1 cellular context compared by ENCODE assay signal in the genomic region with DNA sequence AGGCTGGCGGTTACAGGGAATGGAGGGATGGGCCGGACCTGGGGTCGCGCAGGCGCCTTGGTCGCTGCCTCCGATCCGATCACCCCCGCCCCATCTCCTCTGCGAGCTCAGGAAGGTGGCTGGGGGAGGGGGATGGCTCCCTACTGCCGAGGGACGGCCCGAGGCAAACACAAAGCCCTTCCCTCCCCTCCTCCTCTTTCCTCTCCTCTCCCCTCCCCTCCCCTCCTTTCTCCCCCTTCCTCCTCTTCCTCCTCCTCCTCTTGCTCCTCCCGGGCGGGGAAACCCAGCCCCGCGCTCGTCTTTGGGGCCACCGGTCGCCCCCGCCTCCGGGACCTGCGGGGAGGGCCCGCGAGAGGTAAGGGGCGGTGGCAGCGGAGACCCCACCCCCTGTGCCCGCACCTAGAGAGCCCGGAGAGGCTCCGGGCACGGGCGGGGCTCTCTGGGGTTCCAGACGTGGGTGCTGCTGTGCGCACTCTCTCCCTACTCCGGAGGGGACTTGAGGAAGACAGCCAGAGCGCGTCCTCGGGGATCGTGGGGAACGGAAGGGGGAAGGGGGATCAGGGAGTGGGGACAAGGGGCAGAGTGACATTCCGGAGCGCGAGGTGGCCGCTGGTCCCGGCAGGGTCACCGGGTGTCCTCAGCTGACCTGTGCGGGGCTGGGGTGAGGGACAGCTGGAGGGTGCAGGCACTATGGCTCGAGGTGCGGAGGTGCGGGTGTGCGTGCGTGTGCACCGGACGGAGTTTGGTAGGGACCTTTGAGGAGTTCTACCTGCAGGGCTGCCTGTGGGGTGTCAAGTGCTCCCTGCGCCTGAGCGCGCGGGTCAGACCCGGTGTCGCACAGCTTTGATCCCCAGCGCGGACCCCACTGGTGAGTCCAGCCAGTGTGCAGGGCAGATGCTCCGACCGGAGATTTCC.
TF ChIP-seq lines count a peak whose summit lies in the region.

A gene with protein sequence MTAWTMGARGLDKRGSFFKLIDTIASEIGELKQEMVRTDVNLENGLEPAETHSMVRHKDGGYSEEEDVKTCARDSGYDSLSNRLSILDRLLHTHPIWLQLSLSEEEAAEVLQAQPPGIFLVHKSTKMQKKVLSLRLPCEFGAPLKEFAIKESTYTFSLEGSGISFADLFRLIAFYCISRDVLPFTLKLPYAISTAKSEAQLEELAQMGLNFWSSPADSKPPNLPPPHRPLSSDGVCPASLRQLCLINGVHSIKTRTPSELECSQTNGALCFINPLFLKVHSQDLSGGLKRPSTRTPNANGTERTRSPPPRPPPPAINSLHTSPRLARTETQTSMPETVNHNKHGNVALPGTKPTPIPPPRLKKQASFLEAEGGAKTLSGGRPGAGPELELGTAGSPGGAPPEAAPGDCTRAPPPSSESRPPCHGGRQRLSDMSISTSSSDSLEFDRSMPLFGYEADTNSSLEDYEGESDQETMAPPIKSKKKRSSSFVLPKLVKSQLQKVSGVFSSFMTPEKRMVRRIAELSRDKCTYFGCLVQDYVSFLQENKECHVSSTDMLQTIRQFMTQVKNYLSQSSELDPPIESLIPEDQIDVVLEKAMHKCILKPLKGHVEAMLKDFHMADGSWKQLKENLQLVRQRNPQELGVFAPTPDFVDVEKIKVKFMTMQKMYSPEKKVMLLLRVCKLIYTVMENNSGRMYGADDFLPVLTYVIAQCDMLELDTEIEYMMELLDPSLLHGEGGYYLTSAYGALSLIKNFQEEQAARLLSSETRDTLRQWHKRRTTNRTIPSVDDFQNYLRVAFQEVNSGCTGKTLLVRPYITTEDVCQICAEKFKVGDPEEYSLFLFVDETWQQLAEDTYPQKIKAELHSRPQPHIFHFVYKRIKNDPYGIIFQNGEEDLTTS (plus strand): TSS at position 286 of the 915 bp plus-strand sequence. CDS start 131,344 bp downstream, outside the sequence.

TF ChIP-seq in HepG2, 621 proteins besides CTCF, POLR2A, EP300 and RAD21 (continued from another document and continues in another):
- TF ChIP-seq, protein P1, sequence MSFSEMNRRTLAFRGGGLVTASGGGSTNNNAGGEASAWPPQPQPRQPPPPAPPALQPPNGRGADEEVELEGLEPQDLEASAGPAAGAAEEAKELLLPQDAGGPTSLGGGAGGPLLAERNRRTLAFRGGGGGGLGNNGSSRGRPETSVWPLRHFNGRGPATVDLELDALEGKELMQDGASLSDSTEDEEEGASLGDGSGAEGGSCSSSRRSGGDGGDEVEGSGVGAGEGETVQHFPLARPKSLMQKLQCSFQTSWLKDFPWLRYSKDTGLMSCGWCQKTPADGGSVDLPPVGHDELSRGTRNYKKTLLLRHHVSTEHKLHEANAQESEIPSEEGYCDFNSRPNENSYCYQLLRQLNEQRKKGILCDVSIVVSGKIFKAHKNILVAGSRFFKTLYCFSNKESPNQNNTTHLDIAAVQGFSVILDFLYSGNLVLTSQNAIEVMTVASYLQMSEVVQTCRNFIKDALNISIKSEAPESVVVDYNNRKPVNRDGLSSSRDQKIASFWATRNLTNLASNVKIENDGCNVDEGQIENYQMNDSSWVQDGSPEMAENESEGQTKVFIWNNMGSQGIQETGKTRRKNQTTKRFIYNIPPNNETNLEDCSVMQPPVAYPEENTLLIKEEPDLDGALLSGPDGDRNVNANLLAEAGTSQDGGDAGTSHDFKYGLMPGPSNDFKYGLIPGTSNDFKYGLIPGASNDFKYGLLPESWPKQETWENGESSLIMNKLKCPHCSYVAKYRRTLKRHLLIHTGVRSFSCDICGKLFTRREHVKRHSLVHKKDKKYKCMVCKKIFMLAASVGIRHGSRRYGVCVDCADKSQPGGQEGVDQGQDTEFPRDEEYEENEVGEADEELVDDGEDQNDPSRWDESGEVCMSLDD (CRISPR knock-in tag; IDR thresholded peaks at IDR 0.05; ENCODE audit: borderline replicate concordance): no peak
- TF ChIP-seq KMT2A (CRISPR knock-in tag; IDR thresholded peaks at IDR 0.05) (no peak), PHF8 (CRISPR knock-in tag; IDR thresholded peaks at IDR 0.05) (peak; percentile 22; the same call in 1 of the 2 replicates), ZFP37 (CRISPR knock-in tag; IDR thresholded peaks at IDR 0.05; ENCODE audit: borderline replicate concordance) (no peak), ZNF205 (CRISPR knock-in tag; IDR thresholded peaks at IDR 0.05) (no peak; the same call in 1 of the 2 replicates), NCOA2 (CRISPR knock-in tag; IDR thresholded peaks at IDR 0.05) (no peak)
- TF ChIP-seq, protein P2, sequence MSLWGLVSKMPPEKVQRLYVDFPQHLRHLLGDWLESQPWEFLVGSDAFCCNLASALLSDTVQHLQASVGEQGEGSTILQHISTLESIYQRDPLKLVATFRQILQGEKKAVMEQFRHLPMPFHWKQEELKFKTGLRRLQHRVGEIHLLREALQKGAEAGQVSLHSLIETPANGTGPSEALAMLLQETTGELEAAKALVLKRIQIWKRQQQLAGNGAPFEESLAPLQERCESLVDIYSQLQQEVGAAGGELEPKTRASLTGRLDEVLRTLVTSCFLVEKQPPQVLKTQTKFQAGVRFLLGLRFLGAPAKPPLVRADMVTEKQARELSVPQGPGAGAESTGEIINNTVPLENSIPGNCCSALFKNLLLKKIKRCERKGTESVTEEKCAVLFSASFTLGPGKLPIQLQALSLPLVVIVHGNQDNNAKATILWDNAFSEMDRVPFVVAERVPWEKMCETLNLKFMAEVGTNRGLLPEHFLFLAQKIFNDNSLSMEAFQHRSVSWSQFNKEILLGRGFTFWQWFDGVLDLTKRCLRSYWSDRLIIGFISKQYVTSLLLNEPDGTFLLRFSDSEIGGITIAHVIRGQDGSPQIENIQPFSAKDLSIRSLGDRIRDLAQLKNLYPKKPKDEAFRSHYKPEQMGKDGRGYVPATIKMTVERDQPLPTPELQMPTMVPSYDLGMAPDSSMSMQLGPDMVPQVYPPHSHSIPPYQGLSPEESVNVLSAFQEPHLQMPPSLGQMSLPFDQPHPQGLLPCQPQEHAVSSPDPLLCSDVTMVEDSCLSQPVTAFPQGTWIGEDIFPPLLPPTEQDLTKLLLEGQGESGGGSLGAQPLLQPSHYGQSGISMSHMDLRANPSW (CRISPR knock-in tag; IDR thresholded peaks at IDR 0.05; ENCODE audit: borderline replicate concordance): no peak
- TF ChIP-seq, protein P3, sequence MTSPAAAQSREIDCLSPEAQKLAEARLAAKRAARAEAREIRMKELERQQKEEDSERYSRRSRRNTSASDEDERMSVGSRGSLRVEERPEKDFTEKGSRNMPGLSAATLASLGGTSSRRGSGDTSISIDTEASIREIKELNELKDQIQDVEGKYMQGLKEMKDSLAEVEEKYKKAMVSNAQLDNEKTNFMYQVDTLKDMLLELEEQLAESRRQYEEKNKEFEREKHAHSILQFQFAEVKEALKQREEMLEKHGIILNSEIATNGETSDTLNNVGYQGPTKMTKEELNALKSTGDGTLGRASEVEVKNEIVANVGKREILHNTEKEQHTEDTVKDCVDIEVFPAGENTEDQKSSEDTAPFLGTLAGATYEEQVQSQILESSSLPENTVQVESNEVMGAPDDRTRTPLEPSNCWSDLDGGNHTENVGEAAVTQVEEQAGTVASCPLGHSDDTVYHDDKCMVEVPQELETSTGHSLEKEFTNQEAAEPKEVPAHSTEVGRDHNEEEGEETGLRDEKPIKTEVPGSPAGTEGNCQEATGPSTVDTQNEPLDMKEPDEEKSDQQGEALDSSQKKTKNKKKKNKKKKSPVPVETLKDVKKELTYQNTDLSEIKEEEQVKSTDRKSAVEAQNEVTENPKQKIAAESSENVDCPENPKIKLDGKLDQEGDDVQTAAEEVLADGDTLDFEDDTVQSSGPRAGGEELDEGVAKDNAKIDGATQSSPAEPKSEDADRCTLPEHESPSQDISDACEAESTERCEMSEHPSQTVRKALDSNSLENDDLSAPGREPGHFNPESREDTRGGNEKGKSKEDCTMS (CRISPR knock-in tag; conservative IDR thresholded peaks at IDR 0.05): no peak; the same call in 1 of the 2 replicates
- TF ChIP-seq, protein P4, sequence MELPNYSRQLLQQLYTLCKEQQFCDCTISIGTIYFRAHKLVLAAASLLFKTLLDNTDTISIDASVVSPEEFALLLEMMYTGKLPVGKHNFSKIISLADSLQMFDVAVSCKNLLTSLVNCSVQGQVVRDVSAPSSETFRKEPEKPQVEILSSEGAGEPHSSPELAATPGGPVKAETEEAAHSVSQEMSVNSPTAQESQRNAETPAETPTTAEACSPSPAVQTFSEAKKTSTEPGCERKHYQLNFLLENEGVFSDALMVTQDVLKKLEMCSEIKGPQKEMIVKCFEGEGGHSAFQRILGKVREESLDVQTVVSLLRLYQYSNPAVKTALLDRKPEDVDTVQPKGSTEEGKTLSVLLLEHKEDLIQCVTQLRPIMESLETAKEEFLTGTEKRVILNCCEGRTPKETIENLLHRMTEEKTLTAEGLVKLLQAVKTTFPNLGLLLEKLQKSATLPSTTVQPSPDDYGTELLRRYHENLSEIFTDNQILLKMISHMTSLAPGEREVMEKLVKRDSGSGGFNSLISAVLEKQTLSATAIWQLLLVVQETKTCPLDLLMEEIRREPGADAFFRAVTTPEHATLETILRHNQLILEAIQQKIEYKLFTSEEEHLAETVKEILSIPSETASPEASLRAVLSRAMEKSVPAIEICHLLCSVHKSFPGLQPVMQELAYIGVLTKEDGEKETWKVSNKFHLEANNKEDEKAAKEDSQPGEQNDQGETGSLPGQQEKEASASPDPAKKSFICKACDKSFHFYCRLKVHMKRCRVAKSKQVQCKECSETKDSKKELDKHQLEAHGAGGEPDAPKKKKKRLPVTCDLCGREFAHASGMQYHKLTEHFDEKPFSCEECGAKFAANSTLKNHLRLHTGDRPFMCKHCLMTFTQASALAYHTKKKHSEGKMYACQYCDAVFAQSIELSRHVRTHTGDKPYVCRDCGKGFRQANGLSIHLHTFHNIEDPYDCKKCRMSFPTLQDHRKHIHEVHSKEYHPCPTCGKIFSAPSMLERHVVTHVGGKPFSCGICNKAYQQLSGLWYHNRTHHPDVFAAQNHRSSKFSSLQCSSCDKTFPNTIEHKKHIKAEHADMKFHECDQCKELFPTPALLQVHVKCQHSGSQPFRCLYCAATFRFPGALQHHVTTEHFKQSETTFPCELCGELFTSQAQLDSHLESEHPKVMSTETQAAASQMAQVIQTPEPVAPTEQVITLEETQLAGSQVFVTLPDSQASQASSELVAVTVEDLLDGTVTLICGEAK (IDR thresholded peaks at IDR 0.05): no peak
- TF ChIP-seq, protein P4 (CRISPR knock-in tag; IDR thresholded peaks at IDR 0.05): no peak
- TF ChIP-seq, protein P5, sequence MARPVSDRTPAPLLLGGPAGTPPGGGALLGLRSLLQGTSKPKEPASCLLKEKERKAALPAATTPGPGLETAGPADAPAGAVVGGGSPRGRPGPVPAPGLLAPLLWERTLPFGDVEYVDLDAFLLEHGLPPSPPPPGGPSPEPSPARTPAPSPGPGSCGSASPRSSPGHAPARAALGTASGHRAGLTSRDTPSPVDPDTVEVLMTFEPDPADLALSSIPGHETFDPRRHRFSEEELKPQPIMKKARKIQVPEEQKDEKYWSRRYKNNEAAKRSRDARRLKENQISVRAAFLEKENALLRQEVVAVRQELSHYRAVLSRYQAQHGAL (CRISPR knock-in tag; IDR thresholded peaks at IDR 0.05; ENCODE audit: not compliant biosample characterization): no peak
- TF ChIP-seq, protein P6, sequence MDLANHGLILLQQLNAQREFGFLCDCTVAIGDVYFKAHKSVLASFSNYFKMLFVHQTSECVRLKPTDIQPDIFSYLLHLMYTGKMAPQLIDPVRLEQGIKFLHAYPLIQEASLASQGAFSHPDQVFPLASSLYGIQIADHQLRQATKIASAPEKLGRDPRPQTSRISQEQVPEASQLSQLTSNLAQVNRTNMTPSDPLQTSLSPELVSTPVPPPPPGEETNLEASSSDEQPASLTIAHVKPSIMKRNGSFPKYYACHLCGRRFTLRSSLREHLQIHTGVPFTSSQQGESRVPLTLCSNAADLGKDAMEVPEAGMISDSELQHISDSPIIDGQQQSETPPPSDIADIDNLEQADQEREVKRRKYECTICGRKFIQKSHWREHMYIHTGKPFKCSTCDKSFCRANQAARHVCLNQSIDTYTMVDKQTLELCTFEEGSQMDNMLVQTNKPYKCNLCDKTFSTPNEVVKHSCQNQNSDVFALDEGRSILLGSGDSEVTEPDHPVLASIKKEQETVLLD (CRISPR knock-in tag; IDR thresholded peaks at IDR 0.05; ENCODE audit: low read depth): peak; percentile 40; the same call in 1 of the 2 replicates
- TF ChIP-seq, protein P7, sequence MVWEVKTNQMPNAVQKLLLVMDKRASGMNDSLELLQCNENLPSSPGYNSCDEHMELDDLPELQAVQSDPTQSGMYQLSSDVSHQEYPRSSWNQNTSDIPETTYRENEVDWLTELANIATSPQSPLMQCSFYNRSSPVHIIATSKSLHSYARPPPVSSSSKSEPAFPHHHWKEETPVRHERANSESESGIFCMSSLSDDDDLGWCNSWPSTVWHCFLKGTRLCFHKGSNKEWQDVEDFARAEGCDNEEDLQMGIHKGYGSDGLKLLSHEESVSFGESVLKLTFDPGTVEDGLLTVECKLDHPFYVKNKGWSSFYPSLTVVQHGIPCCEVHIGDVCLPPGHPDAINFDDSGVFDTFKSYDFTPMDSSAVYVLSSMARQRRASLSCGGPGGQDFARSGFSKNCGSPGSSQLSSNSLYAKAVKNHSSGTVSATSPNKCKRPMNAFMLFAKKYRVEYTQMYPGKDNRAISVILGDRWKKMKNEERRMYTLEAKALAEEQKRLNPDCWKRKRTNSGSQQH (CRISPR knock-in tag; IDR thresholded peaks at IDR 0.05; ENCODE audit: low read depth): peak; percentile 78; the same call in 1 of the 2 replicates
- TF ChIP-seq, protein P8, sequence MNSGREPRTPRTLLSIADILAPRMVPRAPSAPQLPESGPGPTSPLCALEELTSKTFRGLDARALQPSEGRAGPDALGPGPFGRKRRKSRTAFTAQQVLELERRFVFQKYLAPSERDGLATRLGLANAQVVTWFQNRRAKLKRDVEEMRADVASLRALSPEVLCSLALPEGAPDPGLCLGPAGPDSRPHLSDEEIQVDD (CRISPR knock-in tag; IDR thresholded peaks at IDR 0.05; ENCODE audit: borderline replicate concordance): peak; percentile 64; the same call in 1 of the 2 replicates
